Comparison of ENCODE assay signal across 18 cellular contexts in the genomic region with DNA sequence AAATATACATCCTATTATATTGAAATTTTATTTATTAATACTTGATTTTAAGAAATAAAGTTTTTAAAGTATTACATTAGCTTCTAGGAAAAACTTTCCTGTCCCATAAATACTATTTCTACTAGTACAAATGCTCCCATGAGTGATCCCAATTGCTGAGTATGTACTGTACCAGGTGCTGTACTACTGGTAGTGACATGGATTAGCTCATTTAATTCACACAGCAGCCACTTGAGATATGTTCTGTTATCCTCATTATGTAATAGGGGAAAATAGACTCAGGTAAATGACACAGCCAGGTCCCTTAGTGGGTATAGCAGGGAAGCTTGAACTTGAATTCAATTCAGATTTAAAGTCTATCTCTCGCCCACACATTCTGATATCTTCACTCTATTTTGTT.
DNase-seq lines count a peak whose midpoint lies in the region; ATAC-seq and TF ChIP-seq lines count a peak whose summit lies in the region.
"Had no signal": no experiment of that assay in that cellular context is flagged by ENCODE, and none has a peak within 500 bp of the region (broad histone marks: within the 10 kb centered on the region; RNA-seq: fewer than 3 reads in every experiment).

No MANE protein-coding gene starts in this region.

- WGBS in right cardiac atrium, result 68% methylated on average over 1 of the region's 1 CpG

- H4K20me1 ChIP-seq in GM23338 (replicated peaks; ENCODE audit: insufficient read depth) (no peaks in the 10 kb centered on the region), neural cell (ENCODE audit: insufficient read depth) (no peaks in the 10 kb centered on the region)

- no peaks in the 10 kb centered on the region for H3K4me1 ChIP-seq in right cardiac atrium (ENCODE audit: control insufficient read depth, insufficient read depth, low read length)
- no peaks in the 10 kb centered on the region; the same call in 1 of the 2 replicates for H3K4me1 ChIP-seq in GM23338 (ENCODE audit: insufficient read depth)
- H3K4me1 ChIP-seq: A549 had no signal

- H3K9me3 Mint-ChIP-seq in GM23338, result no peaks in the 10 kb centered on the region
- H3K9me3 Mint-ChIP-seq: CD4-positive, alpha-beta T cell had no signal

- DNase-seq in Right ventricle myocardium inferior (ENCODE audit: missing footprints) (no peak), right cardiac atrium (no peak), GM23338 (ENCODE audit: low spot score) (no peak), NCI-H345 (lab: John Stamatoyannopoulos, UW) (peak; percentile 57), NCI-H2196 (lab: John Stamatoyannopoulos, UW; ENCODE audit: unreplicated experiment) (no peak)
- DNase-seq in stimulated activated CD8-positive, alpha-beta memory T cell treated with anti-CD3 and anti-CD28 coated beads, Interleukin-4, amount 100 ng/mL, for 48 hours, result no peak
- DNase-seq: CD4-positive, alpha-beta T cell; COR-L47; DMS79; KBM-7; NCI-H1105 treated with DMSO at 0.1 percent for 48 hours; NCI-H774; SHP77; T-helper 2 cell had no signal

- H3K9me2 ChIP-seq in GM23338 (ENCODE audit: insufficient read depth), result no peaks in the 10 kb centered on the region
- H3K9me2 ChIP-seq in neural cell (ENCODE audit: insufficient read depth, low read length), result no peaks in the 10 kb centered on the region

- H3K27ac ChIP-seq in right cardiac atrium (ENCODE audit: low read length) (no peak overlapping the region), GM23338 (ENCODE audit: low read depth) (no peak overlapping the region), neural cell (ENCODE audit: low read length) (peak overlapping the region; percentile 76)
- H3K27ac ChIP-seq: A549 had no signal

- TF ChIP-seq EP300 in neural cell (conservative IDR thresholded peaks at IDR 0.05; ENCODE audit: poor library complexity, severe bottlenecking), result no peak

- H3K4me1 Mint-ChIP-seq in GM23338, result peaks cover 5% of the 10 kb centered on the region; the same call in 2 of the 3 replicates
- H3K4me1 Mint-ChIP-seq: B cell had no signal

- no peak overlapping the region for H3K27ac Mint-ChIP-seq in GM23338
- H3K27ac Mint-ChIP-seq: B cell; CD4-positive, alpha-beta T cell had no signal

- TF ChIP-seq CTCF in GM23338 (conservative IDR thresholded peaks at IDR 0.05; ENCODE audit: low read depth in 2 of 2), result no peak
- TF ChIP-seq CTCF in neural cell (IDR thresholded peaks at IDR 0.05; ENCODE audit: poor library complexity, severe bottlenecking), result no peak

- H2AFZ ChIP-seq in GM23338 (peak overlapping the region; percentile 6), neural cell (ENCODE audit: low read depth, low read length) (no peak overlapping the region)

- no peaks in the 10 kb centered on the region for H3K27me3 Mint-ChIP-seq in GM23338 (ENCODE audit: insufficient read depth, low read depth, poor library complexity)
- H3K27me3 Mint-ChIP-seq: B cell had no signal

- TF ChIP-seq RAD21 in neural cell (conservative IDR thresholded peaks at IDR 0.05), result no peak

- H3K4me2 ChIP-seq in GM23338, result no peak overlapping the region
- H3K4me2 ChIP-seq in neural cell (ENCODE audit: low read length), result no peak overlapping the region
- H3K4me2 ChIP-seq: A549 had no signal

- H3F3A ChIP-seq in GM23338 (replicated peaks; ENCODE audit: low read depth), result no peaks in the 10 kb centered on the region
- no peaks in the 10 kb centered on the region for H3F3A ChIP-seq in neural cell (ENCODE audit: insufficient read depth, low read length, poor library complexity, severe bottlenecking)

- H3K79me2 ChIP-seq in GM23338 (replicated peaks; ENCODE audit: insufficient read depth), result no peaks in the 10 kb centered on the region
- H3K79me2 ChIP-seq in neural cell (replicated peaks; ENCODE audit: insufficient read depth, low read length), result no peaks in the 10 kb centered on the region

- no peak overlapping the region for H3K4me3 ChIP-seq in right cardiac atrium (ENCODE audit: low read length)
- H3K4me3 ChIP-seq in GM23338, result no peak overlapping the region
- H3K4me3 ChIP-seq in neural cell (ENCODE audit: low read length), result no peak overlapping the region
- H3K4me3 ChIP-seq: A549 had no signal

- H3K9me3 ChIP-seq in right cardiac atrium (ENCODE audit: control insufficient read depth, low read length) (no peaks in the 10 kb centered on the region), neural cell (ENCODE audit: low read length) (no peaks in the 10 kb centered on the region)
- H3K9me3 ChIP-seq: A549 had no signal

- no peak overlapping the region for H3K9ac ChIP-seq in neural cell (ENCODE audit: low read length)

- H3K36me3 Mint-ChIP-seq in GM23338 (ENCODE audit: low read depth), result no peaks in the 10 kb centered on the region

- H3K27me3 ChIP-seq in right cardiac atrium (ENCODE audit: control insufficient read depth, insufficient read depth) (no peaks in the 10 kb centered on the region), GM23338 (ENCODE audit: insufficient read depth) (no peaks in the 10 kb centered on the region), neural cell (ENCODE audit: insufficient read depth, low read depth, low read length) (no peaks in the 10 kb centered on the region)

- intact Hi-C loops in Right ventricle myocardium inferior (cut with DNase I) (no loop called here), right cardiac atrium (cut with DNase I) (no loop called here)

- peak; percentile 37 for ATAC-seq in Right ventricle myocardium inferior
- ATAC-seq in right cardiac atrium, result no peak
- no peak for ATAC-seq in GM23338
- ATAC-seq: A549, HCT116 had no signal

- H3K36me3 ChIP-seq in GM23338 (ENCODE audit: insufficient read depth) (no peaks in the 10 kb centered on the region), neural cell (ENCODE audit: insufficient read depth, low read length) (no peaks in the 10 kb centered on the region)

- no peak overlapping the region for H3K4me3 Mint-ChIP-seq in GM23338
- H3K4me3 Mint-ChIP-seq: B cell; CD4-positive, alpha-beta T cell had no signal

TF ChIP-seq in GM23338, 12 proteins besides CTCF, POLR2A, EP300 and RAD21 (continues in another document):
- no peak for TF ChIP-seq ZNF331 (CRISPR knock-in tag; IDR thresholded peaks at IDR 0.05; ENCODE audit: low read depth)

TF ChIP-seq in neural cell, 6 proteins besides CTCF, POLR2A, EP300 and RAD21:
- TF ChIP-seq, protein P1, sequence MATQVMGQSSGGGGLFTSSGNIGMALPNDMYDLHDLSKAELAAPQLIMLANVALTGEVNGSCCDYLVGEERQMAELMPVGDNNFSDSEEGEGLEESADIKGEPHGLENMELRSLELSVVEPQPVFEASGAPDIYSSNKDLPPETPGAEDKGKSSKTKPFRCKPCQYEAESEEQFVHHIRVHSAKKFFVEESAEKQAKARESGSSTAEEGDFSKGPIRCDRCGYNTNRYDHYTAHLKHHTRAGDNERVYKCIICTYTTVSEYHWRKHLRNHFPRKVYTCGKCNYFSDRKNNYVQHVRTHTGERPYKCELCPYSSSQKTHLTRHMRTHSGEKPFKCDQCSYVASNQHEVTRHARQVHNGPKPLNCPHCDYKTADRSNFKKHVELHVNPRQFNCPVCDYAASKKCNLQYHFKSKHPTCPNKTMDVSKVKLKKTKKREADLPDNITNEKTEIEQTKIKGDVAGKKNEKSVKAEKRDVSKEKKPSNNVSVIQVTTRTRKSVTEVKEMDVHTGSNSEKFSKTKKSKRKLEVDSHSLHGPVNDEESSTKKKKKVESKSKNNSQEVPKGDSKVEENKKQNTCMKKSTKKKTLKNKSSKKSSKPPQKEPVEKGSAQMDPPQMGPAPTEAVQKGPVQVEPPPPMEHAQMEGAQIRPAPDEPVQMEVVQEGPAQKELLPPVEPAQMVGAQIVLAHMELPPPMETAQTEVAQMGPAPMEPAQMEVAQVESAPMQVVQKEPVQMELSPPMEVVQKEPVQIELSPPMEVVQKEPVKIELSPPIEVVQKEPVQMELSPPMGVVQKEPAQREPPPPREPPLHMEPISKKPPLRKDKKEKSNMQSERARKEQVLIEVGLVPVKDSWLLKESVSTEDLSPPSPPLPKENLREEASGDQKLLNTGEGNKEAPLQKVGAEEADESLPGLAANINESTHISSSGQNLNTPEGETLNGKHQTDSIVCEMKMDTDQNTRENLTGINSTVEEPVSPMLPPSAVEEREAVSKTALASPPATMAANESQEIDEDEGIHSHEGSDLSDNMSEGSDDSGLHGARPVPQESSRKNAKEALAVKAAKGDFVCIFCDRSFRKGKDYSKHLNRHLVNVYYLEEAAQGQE (IDR thresholded peaks at IDR 0.05; ENCODE audit: borderline replicate concordance), result no peak
- no peak for TF ChIP-seq POLR2AphosphoS5 (IDR thresholded peaks at IDR 0.05)
- TF ChIP-seq EZH2 (IDR thresholded peaks at IDR 0.05; ENCODE audit: borderline replicate concordance, insufficient read depth, low read length, poor library complexity, severe bottlenecking), result no peak
- TF ChIP-seq TAF1 (IDR thresholded peaks at IDR 0.05; ENCODE audit: low read depth), result no peak
- no peak for TF ChIP-seq MXI1 (conservative IDR thresholded peaks at IDR 0.05; ENCODE audit: poor library complexity, severe bottlenecking)
- TF ChIP-seq SMC3 (conservative IDR thresholded peaks at IDR 0.05; ENCODE audit: poor library complexity), result no peak
